Comparison of ENCODE assay signal across 28 cellular contexts in the genomic region with DNA sequence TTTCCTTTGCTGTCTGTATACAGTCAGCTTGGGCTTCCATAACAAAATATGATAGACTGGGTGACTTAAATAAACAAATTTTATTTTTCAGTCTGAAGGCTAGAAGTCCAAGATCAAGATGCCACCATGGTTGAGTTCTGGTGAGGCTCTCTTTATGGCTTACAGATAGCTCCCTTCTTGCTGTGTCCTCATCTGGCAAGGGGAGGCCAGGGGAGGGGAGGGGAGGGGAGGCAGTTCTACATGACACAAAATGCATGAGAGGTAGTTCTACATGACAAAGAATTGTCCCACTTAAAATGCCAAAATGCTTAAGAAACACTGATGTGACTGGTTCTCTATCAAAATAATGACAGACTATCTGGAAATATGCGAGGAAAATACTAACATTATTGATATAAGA.
DNase-seq lines count a peak whose midpoint lies in the region; ATAC-seq lines count a peak whose summit lies in the region.
"Had no signal": no experiment of that assay in that cellular context is flagged by ENCODE, and none has a peak within 500 bp of the region (broad histone marks: within the 10 kb centered on the region; RNA-seq: fewer than 3 reads in every experiment).

No MANE protein-coding gene starts in this region.

- no peaks in the 10 kb centered on the region for H3K36me3 Mint-ChIP-seq in activated naive CD4-positive, alpha-beta T cell treated with anti-CD3 and anti-CD28 coated beads, Interleukin-2, amount 10 ng/mL, durations not matched to agents 7 days and 5 days
- H3K36me3 Mint-ChIP-seq: brain had no signal

- H3K4me3 ChIP-seq in HUES64 (ENCODE audit: low read length) (no peak overlapping the region), iPS-18a (ENCODE audit: low read length) (peak overlapping the region; percentile 1)
- H3K4me3 ChIP-seq: BLaER1, dorsolateral prefrontal cortex, heart right ventricle, mucosa of descending colon, ovary, SJSA1, tibial artery had no signal

- no CpG with 5 or more reads among the region's 1 CpG for WGBS in HUES64

- no peaks in the 10 kb centered on the region for H3K27me3 Mint-ChIP-seq in activated naive CD4-positive, alpha-beta T cell treated with anti-CD3 and anti-CD28 coated beads, Interleukin-2, amount 10 ng/mL, durations not matched to agents 7 days and 5 days
- H3K27me3 Mint-ChIP-seq: brain had no signal

- peaks cover 12% of the 10 kb centered on the region for H3K4me1 Mint-ChIP-seq in activated naive CD4-positive, alpha-beta T cell treated with anti-CD3 and anti-CD28 coated beads, Interleukin-2, amount 10 ng/mL, durations not matched to agents 7 days and 5 days
- H3K4me1 Mint-ChIP-seq: brain, nephron progenitor cell had no signal

- CTCF ChIA-PET in activated naive CD4-positive, alpha-beta T cell treated with anti-CD3 and anti-CD28 coated beads, Interleukin-2, amount 10 ng/mL, durations not matched to agents 7 days and 5 days (lab: Charles Lee) = no interaction called here

- H3K9me3 ChIP-seq in HUES64 (ENCODE audit: insufficient read depth, low read depth, low read length) (no peaks in the 10 kb centered on the region), iPS-18a (ENCODE audit: control insufficient read depth, low read depth, low read length) (no peaks in the 10 kb centered on the region)
- H3K9me3 ChIP-seq: mucosa of descending colon, ovary, SJSA1, tibial artery had no signal

- no peaks in the 10 kb centered on the region for H3K9me3 Mint-ChIP-seq in activated naive CD4-positive, alpha-beta T cell treated with anti-CD3 and anti-CD28 coated beads, Interleukin-2, amount 10 ng/mL, durations not matched to agents 7 days and 5 days

- H3K27ac Mint-ChIP-seq in activated naive CD4-positive, alpha-beta T cell treated with anti-CD3 and anti-CD28 coated beads, Interleukin-2, amount 10 ng/mL, durations not matched to agents 7 days and 5 days = peak overlapping the region; percentile 1
- H3K27ac Mint-ChIP-seq: nephron progenitor cell had no signal

- H3K27me3 ChIP-seq in HUES64 (ENCODE audit: insufficient read depth, low read length) (no peaks in the 10 kb centered on the region), iPS-18a (ENCODE audit: control insufficient read depth, insufficient read depth, low read length) (no peaks in the 10 kb centered on the region)
- H3K27me3 ChIP-seq: BLaER1, dorsolateral prefrontal cortex, heart right ventricle, ovary, SJSA1, tibial artery had no signal

- H3K4me1 ChIP-seq in HUES64 (ENCODE audit: insufficient read depth, low read length) (peaks cover 24% of the 10 kb centered on the region), iPS-18a (ENCODE audit: control insufficient read depth, low read depth, low read length) (peaks cover 14% of the 10 kb centered on the region)
- H3K4me1 ChIP-seq: BLaER1, heart right ventricle, SJSA1, tibial artery had no signal

- H3K9ac ChIP-seq in HUES64 (ENCODE audit: low read depth, low read length) = no peak overlapping the region
- no peak overlapping the region for H3K9ac ChIP-seq in iPS-18a (ENCODE audit: low read length)
- H3K9ac ChIP-seq: BLaER1 had no signal

- H3K36me3 ChIP-seq in HUES64 (ENCODE audit: insufficient read depth, low read length) (no peaks in the 10 kb centered on the region), iPS-18a (ENCODE audit: control insufficient read depth, low read depth, low read length) (no peaks in the 10 kb centered on the region)
- H3K36me3 ChIP-seq: BLaER1, heart right ventricle, ovary, SJSA1, tibial artery had no signal

- no peak for DNase-seq in activated naive CD4-positive, alpha-beta T cell treated with anti-CD3 and anti-CD28 coated beads, Interleukin-2, amount 10 ng/mL, durations not matched to agents 7 days and 5 days
- no peak for DNase-seq in activated naive CD4-positive, alpha-beta T cell treated with anti-CD3 and anti-CD28 coated beads, Interleukin-2, amount 50 U/mL, for 16 hours
- DNase-seq in effector CD8-positive, alpha-beta T cell (lab: John Stamatoyannopoulos, UW) = no peak
- DNase-seq in NCI-H187 (lab: John Stamatoyannopoulos, UW) = no peak
- DNase-seq: activated CD4-positive, alpha-beta T cell treated with anti-CD3 and anti-CD28 coated beads, Interleukin-2, amount 50 U/mL, for 4 hours; amniotic stem cell; cerebellar nuclear complex; DMS153; dorsolateral prefrontal cortex; foreskin melanocyte; heart right ventricle; left colon; mucosa of descending colon; NCI-H1092 treated with DMSO at 0.1 percent for 48 hours; NCI-H187 treated with DMSO at 0.1 percent for 48 hours; NCI-H2171; NCI-H510A; nephron progenitor cell; ovary; RPMI8226; stimulated activated CD4-positive, alpha-beta T cell treated with anti-CD3 and anti-CD28 coated beads, Interleukin-4, amount 100 ng/mL, for 24 hours; tibial artery had no signal

- H3K27ac ChIP-seq in HUES64 (ENCODE audit: low read depth, low read length) (peak overlapping the region; percentile 88), iPS-18a (ENCODE audit: low read length) (peak overlapping the region; percentile 62)
- H3K27ac ChIP-seq: BLaER1, dorsolateral prefrontal cortex, heart right ventricle, ovary, SJSA1, tibial artery had no signal

- H3K4me3 Mint-ChIP-seq in activated naive CD4-positive, alpha-beta T cell treated with anti-CD3 and anti-CD28 coated beads, Interleukin-2, amount 10 ng/mL, durations not matched to agents 7 days and 5 days = no peak overlapping the region
- H3K4me3 Mint-ChIP-seq: brain, nephron progenitor cell had no signal

- ATAC-seq in GM19023 (IDR thresholded peaks at IDR 0.05; ENCODE audit: unreplicated experiment) = no peak
- ATAC-seq: heart right ventricle, left colon, mucosa of descending colon had no signal
